Comparison of ENCODE assay signal across 8 cellular contexts in genomic region chr5:175718401-175719108, GRCh38.
A peak's percentile ranks its signal among the peaks of the same experiment; 100 is the strongest.
DNase-seq lines count a peak whose midpoint lies in the region; ATAC-seq lines count a peak whose summit lies in the region.

No MANE protein-coding gene starts in this region.

- ATAC-seq in GM18868 (IDR thresholded peaks at IDR 0.05; ENCODE audit: unreplicated experiment) (no peak), HG03565 (IDR thresholded peaks at IDR 0.05; ENCODE audit: unreplicated experiment) (no peak)

- H3K4me3 Mint-ChIP-seq in activated naive CD4-positive, alpha-beta T cell treated with anti-CD3 and anti-CD28 coated beads for 36 hours = no peak overlapping the region

- CTCF ChIA-PET in activated naive CD4-positive, alpha-beta T cell treated with anti-CD3 and anti-CD28 coated beads for 36 hours (lab: Charles Lee) = interaction anchor here (0.7 to 4.1 kb wide), 29 partner anchors 11 to 717 kb away, joined by 3 to 77 read pairs (median 5); no protein-coding TSS in a partner anchor

- H3K27me3 Mint-ChIP-seq in activated naive CD4-positive, alpha-beta T cell treated with anti-CD3 and anti-CD28 coated beads for 36 hours (ENCODE audit: low read depth) = no peaks in the 10 kb centered on the region

- peaks cover 6% of the 10 kb centered on the region for H3K4me1 Mint-ChIP-seq in activated naive CD4-positive, alpha-beta T cell treated with anti-CD3 and anti-CD28 coated beads for 36 hours (ENCODE audit: low read depth)

- H3K36me3 Mint-ChIP-seq in activated naive CD4-positive, alpha-beta T cell treated with anti-CD3 and anti-CD28 coated beads for 36 hours (ENCODE audit: low read depth) = no peaks in the 10 kb centered on the region

- intact Hi-C loops in activated naive CD4-positive, alpha-beta T cell treated with anti-CD3 and anti-CD28 coated beads for 36 hours (cut with micrococcal nuclease) = loop anchor here (1.0 to 5.0 kb wide), 4 partner anchors 22 to 767 kb away; partner anchors contain the start of gene SFXN1

- no peak overlapping the region for H3K27ac Mint-ChIP-seq in activated naive CD4-positive, alpha-beta T cell treated with anti-CD3 and anti-CD28 coated beads for 36 hours

- H3K9me3 Mint-ChIP-seq in activated naive CD4-positive, alpha-beta T cell treated with anti-CD3 and anti-CD28 coated beads for 36 hours = peaks cover 15% of the 10 kb centered on the region

- DNase-seq in SHP77 (lab: John Stamatoyannopoulos, UW) = peak; percentile 9 to 17
- DNase-seq in SHP77 treated with DMSO at 0.1 percent for 48 hours (lab: John Stamatoyannopoulos, UW) = no peak
- peak; percentile 23 for DNase-seq in SIG-M5 (lab: John Stamatoyannopoulos, UW)
- peak; percentile 86 for DNase-seq in activated naive CD4-positive, alpha-beta T cell treated with anti-CD3 and anti-CD28 coated beads for 36 hours
- peak; percentile 53 for DNase-seq in iPS-NIHi7 (ENCODE audit: extremely low spot score)
- peak; percentile 55 to 77 (median 63) for DNase-seq in stimulated activated CD4-positive, alpha-beta T cell treated with anti-CD3 and anti-CD28 coated beads, TNF-alpha, amount 100 ng/mL, for 24 hours (ENCODE audit: low read depth in 3 of 3)
